8 cellular contexts compared by ENCODE assay signal in genomic region chr1:107056426-107057196, GRCh38. TPM values are rescaled to one million over a fixed set of nuclear protein-coding genes. Genes with fewer than 3 reads are reported as not detected.
DNase-seq lines count a peak whose midpoint lies in the region; FAIRE-seq and TF ChIP-seq lines count a peak whose summit lies in the region.

Gene PRMT6 (plus strand): TSS chr1:107056674. CDS start chr1:107056716, 42 bp downstream.

- H3K23ac ChIP-seq in H9 (ENCODE audit: insufficient read length, low read depth, low read length) = no peak within 1 kb of the TSS

- H3K36me3 Mint-ChIP-seq in H9 (ENCODE audit: insufficient read depth in 1 of 3, low read depth in 3 of 3) = peaks cover 4 to 20% (median 12%) of the 10 kb centered on the region in 3 experiments

- no peak within 1 kb of the TSS for H2BK120ac ChIP-seq in H9 (ENCODE audit: low read depth, low read length, poor library complexity, severe bottlenecking)

- H3K9me3 ChIP-seq in ES-I3 (ENCODE audit: control insufficient read depth, insufficient read depth, low read length) (no peaks in the 10 kb centered on the region), H9 (ENCODE audit: control insufficient read depth, low read depth, low read length) (no peaks in the 10 kb centered on the region), SJCRH30 (replicated peaks) (no peaks in the 10 kb centered on the region), neutrophil (no peaks in the 10 kb centered on the region)

- H3K79me1 ChIP-seq in H9 (ENCODE audit: insufficient read depth, low read depth, low read length, poor library complexity, severe bottlenecking) = no peaks in the 10 kb centered on the region

- H2BK5ac ChIP-seq in H9 (ENCODE audit: insufficient read length, low read length) = no peak within 1 kb of the TSS

- no peak within 1 kb of the TSS for H4K91ac ChIP-seq in H9 (ENCODE audit: insufficient read length, low read depth, low read length)

- H3K27ac Mint-ChIP-seq in H9 = peak within 1 kb of the TSS; percentile 74 to 98 (median 98); a peak in 6 of 7 replicates

- H2BK12ac ChIP-seq in H9 (ENCODE audit: insufficient read length, low read depth, low read length) = no peak within 1 kb of the TSS

- H3K9ac ChIP-seq in ES-I3 (ENCODE audit: low read depth, low read length) (peak within 1 kb of the TSS; percentile 99), H9 (ENCODE audit: extremely low read depth, insufficient read length, low read length) (peak within 1 kb of the TSS; percentile 90)

- peaks cover 9% of the 10 kb centered on the region for H3K23me2 ChIP-seq in H9 (ENCODE audit: insufficient read length, low read depth, low read length, poor library complexity, severe bottlenecking)

- H3K4me3 Mint-ChIP-seq in H9 = peak within 1 kb of the TSS; percentile 94 to 95

- H3K56ac ChIP-seq in H9 (ENCODE audit: insufficient read length, low read depth, low read length) = no peak within 1 kb of the TSS

- peak within 1 kb of the TSS; percentile 81 for H3K4me2 ChIP-seq in H9 (ENCODE audit: insufficient read depth, insufficient read length, low read length)

- H3K4me1 Mint-ChIP-seq in H9 = peaks cover 20 to 21% of the 10 kb centered on the region in 2 experiments

- no peaks in the 10 kb centered on the region; the same call in 1 of the 2 replicates for H3K79me2 ChIP-seq in H9 (ENCODE audit: insufficient read depth, low read length)

- H2AK5ac ChIP-seq in H9 (ENCODE audit: insufficient read length, low read length) = no peak within 1 kb of the TSS

- DNase-seq in H9 (peak; percentile 87), M059J (ENCODE audit: low read depth) (peak; percentile 75), SJCRH30 (peak; percentile 87 to 88), frontal cortex (ENCODE audit: low spot score in 2 of 2) (peak; percentile 64 to 73), substantia nigra (lab: John Stamatoyannopoulos, UW) (peak; percentile 21 to 86 (median 74))
- DNase-seq in activated naive CD4-positive, alpha-beta T cell (lab: John Stamatoyannopoulos, UW) = peak; percentile 34 to 77 (median 58)

- no peak within 1 kb of the TSS for H2BK20ac ChIP-seq in H9 (ENCODE audit: low read depth, low read length, poor library complexity, severe bottlenecking)

- H2AFZ ChIP-seq in H9 (ENCODE audit: low read length) = no peak within 1 kb of the TSS

- TF ChIP-seq CTCF in H9 (conservative IDR thresholded peaks at IDR 0.05) (no peak), neutrophil (IDR thresholded peaks at IDR 0.05) (no peak)

- H3K27me3 ChIP-seq in H9 (ENCODE audit: insufficient read depth, low read length) (no peaks in the 10 kb centered on the region), SJCRH30 (no peaks in the 10 kb centered on the region), neutrophil (peaks cover 25% of the 10 kb centered on the region)

- H3K18ac ChIP-seq in H9 (ENCODE audit: insufficient read length, low read depth, low read length) = peak within 1 kb of the TSS; percentile 92

- no peak within 1 kb of the TSS for H3K4ac ChIP-seq in H9 (ENCODE audit: low read depth, low read length)

- H3K36me3 ChIP-seq in ES-I3 (ENCODE audit: insufficient read depth, low read length) (0 out of 2 replicates have a peak, but pooled peaks cover 3% of the 10 kb centered on the region), SJCRH30 (peaks cover 8% of the 10 kb centered on the region), neutrophil (no peaks in the 10 kb centered on the region)

- peak within 1 kb of the TSS; percentile 54 for H4K5ac ChIP-seq in H9 (ENCODE audit: insufficient read length, low read depth, low read length)

- no peaks in the 10 kb centered on the region for H3K27me3 Mint-ChIP-seq in H9 (ENCODE audit: low read depth)

- peak within 1 kb of the TSS; percentile 92 for H3K14ac ChIP-seq in H9 (ENCODE audit: insufficient read depth, low read length)

- H3K4me3 ChIP-seq in SJCRH30 (peak within 1 kb of the TSS; percentile 97), neutrophil (ENCODE audit: low read depth in 1 of 2, low read length in 1 of 2) (peak within 1 kb of the TSS; percentile 68 to 70)

- H4K20me1 ChIP-seq in H9 (ENCODE audit: control insufficient read depth, insufficient read depth, insufficient read length) = no peaks in the 10 kb centered on the region

- H4K8ac ChIP-seq in H9 (replicated peaks; ENCODE audit: insufficient read length, low read depth, low read length) = peak within 1 kb of the TSS; percentile 35

- H3K27ac ChIP-seq in H9 (ENCODE audit: insufficient read length, low read depth, low read length) (no peak within 1 kb of the TSS), SJCRH30 (peak within 1 kb of the TSS; percentile 82), neutrophil (no peak within 1 kb of the TSS), substantia nigra (ENCODE audit: low read depth, low read length, poor library complexity, severe bottlenecking) (peak within 1 kb of the TSS; percentile 77)

- H2BK15ac ChIP-seq in H9 (ENCODE audit: low read depth, low read length) = no peak within 1 kb of the TSS

- no peak for FAIRE-seq in frontal cortex (lab: Jason Lieb, UNC)

- no peak within 1 kb of the TSS for H3T11ph ChIP-seq in H9 (ENCODE audit: low read length)

- H3K4me1 ChIP-seq in ES-I3 (ENCODE audit: insufficient read depth, low read length) (peaks cover 7% of the 10 kb centered on the region; the same call in 1 of the 2 replicates), H9 (ENCODE audit: insufficient read depth, low read length) (peaks cover 5% of the 10 kb centered on the region; the same call in 1 of the 2 replicates), SJCRH30 (0 out of 2 replicates have a peak, but pooled peaks cover 4% of the 10 kb centered on the region), neutrophil (ENCODE audit: control insufficient read depth in 1 of 2, insufficient read depth in 1 of 2, low read depth in 1 of 2, low read length in 1 of 2) (peaks cover 11 to 15% of the 10 kb centered on the region in 2 experiments)

- no CpG with 5 or more reads among the region's 73 CpGs for WGBS in H9 (ENCODE audit: extremely low coverage, insufficient read length, low lambda C conversion rate)

- no peaks in the 10 kb centered on the region; a peak in 1 of 5 replicates for H3K9me3 Mint-ChIP-seq in H9

RNA-seq across cellular contexts. Expression of gene PRMT6, which starts in this region (rescaled TPM):
- total RNA-seq in H9 (2021) = 37.5 and 41.9 TPM in 2 replicates
- total RNA-seq in M059J (2014; rRNA removed; shearing (Covaris generic)) = 18.7 and 22.7 TPM in 2 replicates
- 40.9 and 42.3 TPM in 2 replicates for total RNA-seq in SJCRH30 (2014; rRNA removed; shearing (Covaris generic))
- total RNA-seq in frontal cortex = 20.0 TPM

Comparison
In these comparisons a context has a peak if more than half of its experiments do, and no peak if none do; other contexts are left out.
1. H3K27ac ChIP-seq: peak in SJCRH30 (single experiment) and substantia nigra (single experiment); none in H9 (single experiment) and neutrophil (single experiment).
2. Peak in every context shown above with its lines, with median percentiles within 50 percentile points of each other: DNase-seq.